In genomic region chr1:62528015-62528414, GRCh38 we compare ENCODE assay signal across 13 cellular contexts.
DNase-seq lines count a peak whose midpoint lies in the region; ATAC-seq lines count a peak whose summit lies in the region.
"Had no signal": no experiment of that assay in that cellular context is flagged by ENCODE, and none has a peak within 500 bp of the region (broad histone marks: within the 10 kb centered on the region; RNA-seq: fewer than 3 reads in every experiment).

No MANE protein-coding gene starts in this region.

- ATAC-seq in GM19351 (IDR thresholded peaks at IDR 0.05; ENCODE audit: unreplicated experiment): peak; percentile 90
- ATAC-seq: HCT116 had no signal

- DNase-seq in CMK (ENCODE audit: low read depth): peak; percentile 76
- peak; percentile 92 for DNase-seq in NOMO-1 treated with DMSO at 0.1 percent for 48 hours (lab: John Stamatoyannopoulos, UW; ENCODE audit: unreplicated experiment)
- DNase-seq in dermis microvascular lymphatic vessel endothelial cell (ENCODE audit: low read depth in 2 of 2): peak; percentile 10 to 17
- no peak for DNase-seq in NCI-H1436 treated with DMSO at 0.1 percent for 48 hours (lab: John Stamatoyannopoulos, UW)
- no peak for DNase-seq in SHP77 treated with DMSO at 0.1 percent for 48 hours (lab: John Stamatoyannopoulos, UW)
- no peak for DNase-seq in NK-92 treated with Interleukin-12 subunit alpha and Interleukin-12 subunit beta, amount 100 ng/mL, for 24 hours (lab: John Stamatoyannopoulos, UW)
- DNase-seq in midbrain (lab: John Stamatoyannopoulos, UW): no peak
- DNase-seq: activated CD8-positive, alpha-beta memory T cell treated with anti-CD3 and anti-CD28 coated beads, Interleukin-2, amount 50 U/mL, for 48 hours; NCI-H510A; RPMI8226; T-helper 9 cell had no signal

Comparison
In these comparisons a context has a peak if more than half of its experiments do, and no peak if none do; other contexts are left out.
1. DNase-seq: peak in CMK (single experiment), NOMO-1 treated with DMSO at 0.1 percent for 48 hours (single experiment) and dermis microvascular lymphatic vessel endothelial cell (2 of 2); none in NCI-H1436 treated with DMSO at 0.1 percent for 48 hours (single experiment), SHP77 treated with DMSO at 0.1 percent for 48 hours (single experiment), NK-92 treated with Interleukin-12 subunit alpha and Interleukin-12 subunit beta, amount 100 ng/mL, for 24 hours (single experiment) and midbrain (single experiment).